In the genomic region with DNA sequence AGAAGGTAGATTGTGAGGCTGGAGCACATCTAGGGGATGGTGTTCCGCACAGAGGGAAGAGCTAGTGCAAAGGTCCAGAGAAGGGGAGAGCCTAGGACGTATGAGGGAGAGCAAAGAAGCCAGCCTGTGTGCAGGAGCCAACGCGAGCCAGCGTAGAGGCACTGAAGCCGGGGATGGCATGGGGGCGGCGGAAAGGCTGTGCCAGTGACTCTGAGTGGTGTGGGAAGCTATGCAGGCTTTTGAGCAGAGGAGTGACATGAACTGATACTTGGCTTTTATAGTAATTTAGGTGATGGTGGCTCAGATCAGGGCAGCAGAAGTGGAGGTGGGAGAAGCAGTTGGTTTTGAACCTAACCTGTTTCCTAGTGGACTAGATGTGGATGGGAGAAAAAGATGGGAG, we compare ENCODE assay signal across 19 cellular contexts.
DNase-seq lines count a peak whose midpoint lies in the region; ATAC-seq lines count a peak whose summit lies in the region.
"Had no signal": no experiment of that assay in that cellular context is flagged by ENCODE, and none has a peak within 500 bp of the region (broad histone marks: within the 10 kb centered on the region; RNA-seq: fewer than 3 reads in every experiment).

No MANE protein-coding gene starts in this region.

- H3K4me3 Mint-ChIP-seq in activated CD8-positive, alpha-beta memory T cell treated with anti-CD3 and anti-CD28 coated beads, Interleukin-2, amount 10 ng/mL, durations not matched to agents 7 days and 5 days, result no peak overlapping the region
- peak overlapping the region in 1 of 2 donors; percentile 5 for H3K4me3 Mint-ChIP-seq in activated T-cell treated with anti-CD3 and anti-CD28 coated beads, Interleukin-2, amount 50 U/mL, for 72 hours
- H3K4me3 Mint-ChIP-seq in stimulated activated effector memory CD8-positive, alpha-beta T cell treated with anti-CD3 and anti-CD28 coated beads, Interleukin-12 subunit alpha, Interleukin-12 subunit beta, amount 100 ng/mL, for 72 hours, result no peak overlapping the region
- H3K4me3 Mint-ChIP-seq: stimulated activated naive CD8-positive, alpha-beta T cell treated with anti-CD3 and anti-CD28 coated beads, Interleukin-15, amount 100 ng/mL, for 72 hours had no signal

- peak overlapping the region; percentile 88 for H3K27ac Mint-ChIP-seq in activated CD8-positive, alpha-beta memory T cell treated with anti-CD3 and anti-CD28 coated beads, Interleukin-2, amount 10 ng/mL, durations not matched to agents 7 days and 5 days
- peak overlapping the region; percentile 3 for H3K27ac Mint-ChIP-seq in activated T-cell treated with anti-CD3 and anti-CD28 coated beads, Interleukin-2, amount 50 U/mL, for 72 hours
- peak overlapping the region; percentile 30 for H3K27ac Mint-ChIP-seq in stimulated activated effector memory CD8-positive, alpha-beta T cell treated with anti-CD3 and anti-CD28 coated beads, Interleukin-12 subunit alpha, Interleukin-12 subunit beta, amount 100 ng/mL, for 72 hours

- DNase-seq in activated CD8-positive, alpha-beta memory T cell treated with anti-CD3 and anti-CD28 coated beads, Interleukin-2, amount 10 ng/mL, durations not matched to agents 7 days and 5 days, result no peak
- no peak for DNase-seq in activated CD8-positive, alpha-beta memory T cell treated with anti-CD3 and anti-CD28 coated beads, Interleukin-2, amount 50 U/mL, for 4 hours
- DNase-seq in activated T-cell treated with anti-CD3 and anti-CD28 coated beads, Interleukin-2, amount 50 U/mL, for 72 hours, result peak; percentile 39 to 41
- DNase-seq in head of caudate nucleus, result peak in 33 of 42 donors; percentile 14 to 81 (median 48)
- DNase-seq in stimulated activated effector memory CD8-positive, alpha-beta T cell treated with anti-CD3 and anti-CD28 coated beads, Interleukin-12 subunit alpha, Interleukin-12 subunit beta, amount 100 ng/mL, for 72 hours (ENCODE audit: low spot score in 2 of 2), result no peak
- DNase-seq: ACHN; activated gamma-delta T cell; brain microvascular endothelial cell; dermis blood vessel endothelial cell; NCI-H1048; NCI-H2081; NCI-H524; stimulated activated naive CD8-positive, alpha-beta T cell treated with anti-CD3 and anti-CD28 coated beads, Interleukin-15, amount 100 ng/mL, for 72 hours; T1000 had no signal

- H3K9me3 Mint-ChIP-seq in activated CD8-positive, alpha-beta memory T cell treated with anti-CD3 and anti-CD28 coated beads, Interleukin-2, amount 10 ng/mL, durations not matched to agents 7 days and 5 days (ENCODE audit: low read depth), result no peaks in the 10 kb centered on the region
- H3K9me3 Mint-ChIP-seq in activated T-cell treated with anti-CD3 and anti-CD28 coated beads, Interleukin-2, amount 50 U/mL, for 72 hours, result no peaks in the 10 kb centered on the region
- H3K9me3 Mint-ChIP-seq in stimulated activated effector memory CD8-positive, alpha-beta T cell treated with anti-CD3 and anti-CD28 coated beads, Interleukin-12 subunit alpha, Interleukin-12 subunit beta, amount 100 ng/mL, for 72 hours, result no peaks in the 10 kb centered on the region
- H3K9me3 Mint-ChIP-seq: stimulated activated naive CD8-positive, alpha-beta T cell treated with anti-CD3 and anti-CD28 coated beads, Interleukin-15, amount 100 ng/mL, for 72 hours had no signal

- peaks cover 13% of the 10 kb centered on the region for H3K36me3 Mint-ChIP-seq in activated CD8-positive, alpha-beta memory T cell treated with anti-CD3 and anti-CD28 coated beads, Interleukin-2, amount 10 ng/mL, durations not matched to agents 7 days and 5 days
- H3K36me3 Mint-ChIP-seq in activated T-cell treated with anti-CD3 and anti-CD28 coated beads, Interleukin-2, amount 50 U/mL, for 72 hours (ENCODE audit: insufficient read depth in 2 of 2), result peaks cover 0 to 3% of the 10 kb centered on the region in 2 donors
- H3K36me3 Mint-ChIP-seq in stimulated activated effector memory CD8-positive, alpha-beta T cell treated with anti-CD3 and anti-CD28 coated beads, Interleukin-12 subunit alpha, Interleukin-12 subunit beta, amount 100 ng/mL, for 72 hours, result peaks cover 8% of the 10 kb centered on the region

- H3K4me1 Mint-ChIP-seq in activated CD8-positive, alpha-beta memory T cell treated with anti-CD3 and anti-CD28 coated beads, Interleukin-2, amount 10 ng/mL, durations not matched to agents 7 days and 5 days, result peaks cover 52% of the 10 kb centered on the region
- peaks cover 55% of the 10 kb centered on the region for H3K4me1 Mint-ChIP-seq in activated T-cell treated with anti-CD3 and anti-CD28 coated beads, Interleukin-2, amount 50 U/mL, for 72 hours (ENCODE audit: low read depth)
- peaks cover 58% of the 10 kb centered on the region for H3K4me1 Mint-ChIP-seq in stimulated activated effector memory CD8-positive, alpha-beta T cell treated with anti-CD3 and anti-CD28 coated beads, Interleukin-12 subunit alpha, Interleukin-12 subunit beta, amount 100 ng/mL, for 72 hours

- intact Hi-C loops in head of caudate nucleus (cut with DNase I), result no loop called here

- H3K27me3 Mint-ChIP-seq in activated CD8-positive, alpha-beta memory T cell treated with anti-CD3 and anti-CD28 coated beads, Interleukin-2, amount 10 ng/mL, durations not matched to agents 7 days and 5 days, result peaks cover 16% of the 10 kb centered on the region
- peaks cover 34% of the 10 kb centered on the region for H3K27me3 Mint-ChIP-seq in activated T-cell treated with anti-CD3 and anti-CD28 coated beads, Interleukin-2, amount 50 U/mL, for 72 hours (ENCODE audit: low read depth)

- no peak for ATAC-seq in activated CD8-positive, alpha-beta memory T cell treated with anti-CD3 and anti-CD28 coated beads, Interleukin-2, amount 10 ng/mL, durations not matched to agents 7 days and 5 days
- ATAC-seq in activated T-cell treated with anti-CD3 and anti-CD28 coated beads, Interleukin-2, amount 50 U/mL, for 72 hours (replicated peaks in 1 of 2), result no peak
- ATAC-seq in stimulated activated effector memory CD8-positive, alpha-beta T cell treated with anti-CD3 and anti-CD28 coated beads, Interleukin-12 subunit alpha, Interleukin-12 subunit beta, amount 100 ng/mL, for 72 hours, result no peak
- no peak for ATAC-seq in GM21576 (IDR thresholded peaks at IDR 0.05; ENCODE audit: unreplicated experiment)
- no peak for ATAC-seq in HG03196 (IDR thresholded peaks at IDR 0.05; ENCODE audit: unreplicated experiment)
- ATAC-seq in GM19351 (IDR thresholded peaks at IDR 0.05; ENCODE audit: unreplicated experiment), result no peak
- ATAC-seq: activated CD4-positive, CD25-positive, alpha-beta regulatory T cell treated with anti-CD3 and anti-CD28 coated beads, Interleukin-2, amount 50 U/mL, for 24 hours; HCT116; stimulated activated naive CD8-positive, alpha-beta T cell treated with anti-CD3 and anti-CD28 coated beads, Interleukin-15, amount 100 ng/mL, for 72 hours had no signal

- CTCF ChIA-PET in activated CD8-positive, alpha-beta memory T cell treated with anti-CD3 and anti-CD28 coated beads, Interleukin-2, amount 10 ng/mL, durations not matched to agents 7 days and 5 days (lab: Charles Lee), result interaction anchor here (1.3 to 2.1 kb wide), 4 partner anchors 10 to 67 kb away, joined by 3 to 4 read pairs (median 3); no protein-coding TSS in a partner anchor

Comparison
In these comparisons a context has a peak if more than half of its experiments do, and no peak if none do; other contexts are left out.
1. DNase-seq: peak in activated T-cell treated with anti-CD3 and anti-CD28 coated beads, Interleukin-2, amount 50 U/mL, for 72 hours (2 of 2) and head of caudate nucleus (33 of 42); none in activated CD8-positive, alpha-beta memory T cell treated with anti-CD3 and anti-CD28 coated beads, Interleukin-2, amount 10 ng/mL, durations not matched to agents 7 days and 5 days (single experiment), activated CD8-positive, alpha-beta memory T cell treated with anti-CD3 and anti-CD28 coated beads, Interleukin-2, amount 50 U/mL, for 4 hours (single experiment) and stimulated activated effector memory CD8-positive, alpha-beta T cell treated with anti-CD3 and anti-CD28 coated beads, Interleukin-12 subunit alpha, Interleukin-12 subunit beta, amount 100 ng/mL, for 72 hours (0 of 2).
2. H3K27ac Mint-ChIP-seq: peak in every context shown above with its lines; median percentile 88 in activated CD8-positive, alpha-beta memory T cell treated with anti-CD3 and anti-CD28 coated beads, Interleukin-2, amount 10 ng/mL, durations not matched to agents 7 days and 5 days; 30 in stimulated activated effector memory CD8-positive, alpha-beta T cell treated with anti-CD3 and anti-CD28 coated beads, Interleukin-12 subunit alpha, Interleukin-12 subunit beta, amount 100 ng/mL, for 72 hours; 3 in activated T-cell treated with anti-CD3 and anti-CD28 coated beads, Interleukin-2, amount 50 U/mL, for 72 hours.